In the genomic region with DNA sequence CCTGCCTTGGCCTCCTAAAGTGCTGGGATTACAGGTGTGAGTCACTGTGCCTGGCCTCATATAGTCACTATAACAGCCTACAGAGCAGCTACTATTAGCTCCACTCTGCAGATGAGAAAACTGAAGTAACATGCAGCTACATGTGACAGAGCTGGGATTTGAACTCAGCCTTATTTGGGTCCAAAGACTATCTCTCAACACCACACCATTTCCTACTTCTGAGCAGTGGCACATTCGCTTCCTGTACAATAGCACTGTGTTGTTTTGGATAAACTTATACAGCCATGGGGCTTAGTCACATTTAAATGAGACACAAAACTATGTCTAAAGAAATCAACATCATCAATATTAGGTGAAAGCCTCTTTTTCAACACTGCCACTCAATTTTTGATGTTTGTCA, we compare ENCODE assay signal across 12 cellular contexts.
"Had no signal": no experiment of that assay in that cellular context is flagged by ENCODE, and none has a peak within 500 bp of the region (broad histone marks: within the 10 kb centered on the region; RNA-seq: fewer than 3 reads in every experiment).

No MANE protein-coding gene starts in this region.

- H3K27me3 Mint-ChIP-seq: activated CD8-positive, alpha-beta T cell treated with anti-CD3 and anti-CD28 coated beads for 36 hours; natural killer cell treated with Interleukin-12 subunit alpha and Interleukin-12 subunit beta and Interleukin-15 and Interleukin-18, amount 100 ng/mL, for 72 hours; stimulated activated naive CD8-positive, alpha-beta T cell treated with anti-CD3 and anti-CD28 coated beads, Interleukin-15, amount 100 ng/mL, for 72 hours had no signal

- H3K27ac ChIP-seq: gastrocnemius medialis, lower lobe of right lung, tibial artery, vagina had no signal

- DNase-seq: activated CD8-positive, alpha-beta memory T cell treated with anti-CD3 and anti-CD28 coated beads, Interleukin-2, amount 50 U/mL, for 4 hours; activated CD8-positive, alpha-beta T cell treated with anti-CD3 and anti-CD28 coated beads for 36 hours; gastrocnemius medialis; lower lobe of right lung; SIG-M5; stimulated activated CD4-positive, alpha-beta T cell treated with anti-CD3 and anti-CD28 coated beads, Interleukin-15, amount 100 ng/mL, for 24 hours; stimulated activated CD4-positive, alpha-beta T cell treated with anti-CD3 and anti-CD28 coated beads, Interleukin-4, amount 100 ng/mL, for 24 hours; stimulated activated naive CD8-positive, alpha-beta T cell treated with anti-CD3 and anti-CD28 coated beads, Interleukin-15, amount 100 ng/mL, for 72 hours; tibial artery had no signal

- H3K27ac Mint-ChIP-seq: activated CD8-positive, alpha-beta T cell treated with anti-CD3 and anti-CD28 coated beads for 36 hours; natural killer cell treated with Interleukin-12 subunit alpha and Interleukin-12 subunit beta and Interleukin-15 and Interleukin-18, amount 100 ng/mL, for 72 hours; stimulated activated naive CD8-positive, alpha-beta T cell treated with anti-CD3 and anti-CD28 coated beads, Interleukin-15, amount 100 ng/mL, for 72 hours had no signal

- H3K4me3 ChIP-seq: body of pancreas, gastrocnemius medialis, lower lobe of right lung, tibial artery, vagina had no signal

- H3K9me3 Mint-ChIP-seq: natural killer cell treated with Interleukin-12 subunit alpha and Interleukin-12 subunit beta and Interleukin-15 and Interleukin-18, amount 100 ng/mL, for 72 hours had no signal

- H3K27me3 ChIP-seq: body of pancreas, gastrocnemius medialis, tibial artery, vagina had no signal

- H3K4me1 Mint-ChIP-seq: stimulated activated naive CD8-positive, alpha-beta T cell treated with anti-CD3 and anti-CD28 coated beads, Interleukin-15, amount 100 ng/mL, for 72 hours had no signal

- H3K4me3 Mint-ChIP-seq: activated CD8-positive, alpha-beta T cell treated with anti-CD3 and anti-CD28 coated beads for 36 hours; natural killer cell treated with Interleukin-12 subunit alpha and Interleukin-12 subunit beta and Interleukin-15 and Interleukin-18, amount 100 ng/mL, for 72 hours; stimulated activated naive CD8-positive, alpha-beta T cell treated with anti-CD3 and anti-CD28 coated beads, Interleukin-15, amount 100 ng/mL, for 72 hours had no signal

- H3K4me1 ChIP-seq: gastrocnemius medialis, lower lobe of right lung, tibial artery, vagina had no signal

- H3K9me3 ChIP-seq: body of pancreas, gastrocnemius medialis, lower lobe of right lung, tibial artery, vagina had no signal
